13 cellular contexts compared by ENCODE assay signal in the genomic region with DNA sequence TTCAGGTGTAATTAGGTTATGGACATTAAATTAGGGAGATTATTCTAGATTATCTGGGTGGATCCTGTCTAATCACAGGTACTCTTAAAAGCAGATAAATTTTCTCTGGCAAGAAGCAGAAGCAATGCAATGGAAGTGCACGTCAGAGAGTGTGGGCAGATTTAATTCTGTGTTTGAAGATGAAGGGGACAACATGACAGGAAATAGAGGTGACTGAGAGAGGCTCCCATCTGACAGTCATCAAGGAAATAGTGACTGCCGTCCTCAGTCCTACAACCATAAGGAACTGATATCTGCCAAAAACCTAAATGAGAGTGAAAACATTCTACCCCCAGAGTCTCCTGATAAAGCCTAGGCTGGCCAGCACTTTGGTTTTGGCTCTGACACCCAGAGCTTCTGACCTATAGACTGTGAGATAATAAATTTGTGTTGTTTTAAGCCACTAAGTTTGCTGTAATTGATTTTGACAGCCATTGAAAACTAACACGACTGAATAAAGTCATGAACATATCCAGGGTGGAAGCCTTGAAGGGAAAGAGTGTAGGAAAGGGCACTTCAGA. TPM values are rescaled to one million over a fixed set of nuclear protein-coding genes. Genes with fewer than 3 reads are reported as not detected.
DNase-seq lines count a peak whose midpoint lies in the region; ATAC-seq and TF ChIP-seq lines count a peak whose summit lies in the region.
"Had no signal": no experiment of that assay in that cellular context is flagged by ENCODE, and none has a peak within 500 bp of the region (broad histone marks: within the 10 kb centered on the region; RNA-seq: fewer than 3 reads in every experiment).

No MANE protein-coding gene starts in this region.

- H3F3A ChIP-seq in neural progenitor cell (ENCODE audit: low read depth): peaks cover 53% of the 10 kb centered on the region

- no peak overlapping the region; the same call in 1 of the 2 replicates for H3K4me3 ChIP-seq in BE2C (ENCODE audit: low read depth, low read length)
- no peak overlapping the region for H3K4me3 ChIP-seq in HEK293 (ENCODE audit: low read depth, low read length)
- H3K4me3 ChIP-seq in neural progenitor cell: peak overlapping the region; percentile 20
- H3K4me3 ChIP-seq: prostate gland had no signal

- no peaks in the 10 kb centered on the region for H4K20me1 ChIP-seq in neural progenitor cell (ENCODE audit: low read depth)

- H3K79me2 ChIP-seq in neural progenitor cell (ENCODE audit: low read depth): peaks cover 28% of the 10 kb centered on the region

- H3K4me1 ChIP-seq in BE2C: peaks cover 19% of the 10 kb centered on the region
- H3K4me1 ChIP-seq in HEK293 (ENCODE audit: control insufficient read depth, insufficient read depth, low read length): peaks cover 15% of the 10 kb centered on the region
- H3K4me1 ChIP-seq in neural progenitor cell: peaks cover 49% of the 10 kb centered on the region

- POLR2A ChIA-PET in HEK293 (lab: Yijun Ruan, JAX): interaction anchor here (0.6 to 1.8 kb wide), 2 partner anchors 30 to 43 kb away, joined by 3 to 7 read pairs; a partner anchor contains a TSS

- CTCF ChIA-PET in HEK293 (lab: Yijun Ruan, JAX): interaction anchor here (0.5 to 0.7 kb wide), 4 partner anchors 44 to 111 kb away, joined by 3 read pairs; no protein-coding TSS in a partner anchor

- no peak overlapping the region for H2AFZ ChIP-seq in neural progenitor cell (replicated peaks)

- TF ChIP-seq CTCF in BE2C (IDR thresholded peaks at IDR 0.05; ENCODE audit: low read depth, low read length): no peak
- TF ChIP-seq CTCF in HEK293 (tag by site-specific recombination; IDR thresholded peaks at IDR 0.05): no peak
- TF ChIP-seq CTCF in neural progenitor cell (IDR thresholded peaks at IDR 0.05): no peak

- H3K9me3 Mint-ChIP-seq in neural progenitor cell: peaks cover 25% of the 10 kb centered on the region
- H3K9me3 Mint-ChIP-seq: activated B cell treated with CpG ODN at 0.5 μM for 24 hours, immature natural killer cell had no signal

- H3K9me3 ChIP-seq in BE2C: no peaks in the 10 kb centered on the region
- no peaks in the 10 kb centered on the region for H3K9me3 ChIP-seq in HEK293 (ENCODE audit: control insufficient read depth, insufficient read depth, low read depth, low read length)
- no peaks in the 10 kb centered on the region for H3K9me3 ChIP-seq in neural progenitor cell (ENCODE audit: low read depth)
- H3K9me3 ChIP-seq: prostate gland had no signal

- H3K27ac Mint-ChIP-seq in neural progenitor cell: peak overlapping the region; percentile 93
- H3K27ac Mint-ChIP-seq: activated B cell treated with CpG ODN at 0.5 μM for 24 hours, immature natural killer cell had no signal

- ATAC-seq in HG02610 (IDR thresholded peaks at IDR 0.05; ENCODE audit: unreplicated experiment): no peak
- ATAC-seq in GM18511 (IDR thresholded peaks at IDR 0.05; ENCODE audit: unreplicated experiment): no peak
- ATAC-seq: Panc1 had no signal

- H3K27me3 ChIP-seq in BE2C (no peaks in the 10 kb centered on the region), neural progenitor cell (no peaks in the 10 kb centered on the region)

- DNase-seq in BE2C (peak; percentile 18), caudate nucleus (lab: John Stamatoyannopoulos, UW) (no peak), neural progenitor cell (ENCODE audit: low spot score) (no peak), COLO829 (ENCODE audit: low spot score) (no peak), dermis blood vessel endothelial cell (no peak)
- DNase-seq: activated B cell treated with CpG ODN at 0.5 μM for 24 hours, amniotic stem cell, immature natural killer cell had no signal

- peaks cover 12% of the 10 kb centered on the region for H3K36me3 Mint-ChIP-seq in neural progenitor cell
- H3K36me3 Mint-ChIP-seq: immature natural killer cell had no signal

- no peak overlapping the region for H3K9ac ChIP-seq in neural progenitor cell

- H3K27me3 Mint-ChIP-seq in neural progenitor cell (ENCODE audit: insufficient read depth, low read depth): no peaks in the 10 kb centered on the region
- H3K27me3 Mint-ChIP-seq: activated B cell treated with CpG ODN at 0.5 μM for 24 hours had no signal

- H3K27ac ChIP-seq in HEK293 (ENCODE audit: extremely low read depth, low read depth, low read length) (peak overlapping the region; percentile 43), caudate nucleus (ENCODE audit: low read depth, low read length) (peak overlapping the region; percentile 49), neural progenitor cell (peak overlapping the region; percentile 99)

- peak overlapping the region; percentile 75 for H3K4me2 ChIP-seq in neural progenitor cell

- H3K36me3 ChIP-seq in BE2C (no peaks in the 10 kb centered on the region), HEK293 (ENCODE audit: control insufficient read depth in 2 of 2, insufficient read depth in 1 of 2, low read length in 2 of 2) (no peaks in the 10 kb centered on the region), neural progenitor cell (no peaks in the 10 kb centered on the region)
- H3K36me3 ChIP-seq: prostate gland had no signal

- no peak overlapping the region for H3K4me3 Mint-ChIP-seq in neural progenitor cell
- H3K4me3 Mint-ChIP-seq: activated B cell treated with CpG ODN at 0.5 μM for 24 hours, immature natural killer cell had no signal

- H3K4me1 Mint-ChIP-seq in neural progenitor cell: peaks cover 43% of the 10 kb centered on the region
- H3K4me1 Mint-ChIP-seq: activated B cell treated with CpG ODN at 0.5 μM for 24 hours, immature natural killer cell had no signal

TF ChIP-seq in HEK293, 187 proteins besides CTCF, POLR2A, EP300 and RAD21:
- peak; percentile 11; the same call in 1 of the 2 replicates for TF ChIP-seq OSR2 (tag by site-specific recombination; IDR thresholded peaks at IDR 0.05)
- TF ChIP-seq SP7 (tag by site-specific recombination; IDR thresholded peaks at IDR 0.05): no peak
- 0 out of 2 replicates have a peak, but pooled peaks have one; percentile 13 for TF ChIP-seq TRIM28 (IDR thresholded peaks at IDR 0.05; ENCODE audit: borderline replicate concordance, low read length)

RNA-seq across cellular contexts. Expression of a gene that starts 30.5 kb away (rescaled TPM):
- 34.4 TPM for polyA plus RNA-seq in BE2C (2012; ENCODE audit: insufficient read depth, insufficient read length, low read depth)
- 75.2 and 110 TPM in 2 replicates for total RNA-seq in neural progenitor cell (ENCODE audit: low replicate concordance)
- 46.6 and 49.0 TPM in 2 replicates for total RNA-seq in dermis blood vessel endothelial cell

RNA-seq across cellular contexts. Expression of a gene that starts 43.3 kb away (rescaled TPM):
- not detected for polyA plus RNA-seq in BE2C (2012; ENCODE audit: insufficient read depth, insufficient read length, low read depth)
- total RNA-seq in neural progenitor cell (ENCODE audit: low replicate concordance) (35.9 and 53.9 TPM in 2 replicates), dermis blood vessel endothelial cell (0.33 and 0.34 TPM in 2 replicates)
- polyA plus RNA-seq: immature natural killer cell had no signal

Comparison
In these comparisons a context has a peak if more than half of its experiments do, and no peak if none do; other contexts are left out.
1. H3K27ac ChIP-seq: peak in every context shown above with its lines; median percentile 99 in neural progenitor cell; 49 in caudate nucleus; 43 in HEK293.
2. RNA of a gene that starts 43.3 kb away (total RNA-seq): 35.9 to 53.9 TPM in neural progenitor cell; 0.33 to 0.34 TPM in dermis blood vessel endothelial cell; every median in the first group is over 10 times any median in the second.